8 cellular contexts compared by ENCODE assay signal in the genomic region with DNA sequence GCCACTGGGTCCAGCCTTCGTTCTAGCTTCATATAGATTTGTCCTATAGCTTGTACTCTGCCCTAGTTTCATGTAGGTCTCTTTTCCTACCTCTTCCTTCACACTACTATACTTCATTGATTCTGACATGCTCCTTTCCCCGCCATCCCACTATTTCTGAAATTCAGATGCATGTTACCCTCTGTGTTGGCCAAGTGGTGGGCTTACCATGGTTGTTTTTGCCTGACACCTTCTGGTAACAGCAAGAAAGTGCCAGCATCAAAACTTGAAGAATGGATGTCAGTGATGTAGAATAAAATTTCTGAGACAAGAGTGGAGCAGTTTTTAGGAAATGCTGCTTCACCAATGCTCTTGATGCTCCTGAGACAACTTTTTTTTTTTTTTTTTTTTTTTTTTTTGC. TPM values are rescaled to one million over a fixed set of nuclear protein-coding genes. Genes with fewer than 3 reads are reported as not detected.
DNase-seq lines count a peak whose midpoint lies in the region; ATAC-seq and TF ChIP-seq lines count a peak whose summit lies in the region.
"Had no signal": no experiment of that assay in that cellular context is flagged by ENCODE, and none has a peak within 500 bp of the region (broad histone marks: within the 10 kb centered on the region; RNA-seq: fewer than 3 reads in every experiment).

No MANE protein-coding gene starts in this region.

- WGBS in lung, 2 donors = 77 to 88% methylated on average over 2 of the region's 2 CpGs
- 73% methylated on average over 2 of the region's 2 CpGs for WGBS in prostate gland

- H3K27me3 ChIP-seq in Karpas-422 (ENCODE audit: low read length) (no peaks in the 10 kb centered on the region), lung (ENCODE audit: control insufficient read depth, insufficient read depth) (no peaks in the 10 kb centered on the region), prostate gland (replicated peaks; ENCODE audit: insufficient read depth) (no peaks in the 10 kb centered on the region)

- H3K9me2 ChIP-seq in Karpas-422 (replicated peaks; ENCODE audit: insufficient read depth, low read length) = no peaks in the 10 kb centered on the region

- no peak overlapping the region for H3K9ac ChIP-seq in Karpas-422 (ENCODE audit: low read length)

- H4K20me1 ChIP-seq in Karpas-422 (ENCODE audit: insufficient read depth, low read depth, low read length) = no peaks in the 10 kb centered on the region

- in situ Hi-C loops in astrocyte of the spinal cord (cut with HindIII; ENCODE audit: low sequenced_read_pairs) = no loop called here

- DNase-seq in GDM1 (lab: John Stamatoyannopoulos, UW) (peak; percentile 12), Karpas-422 (peak; percentile 72), astrocyte of the spinal cord (ENCODE audit: low read depth, low spot score) (peak; percentile 21), lung (ENCODE audit: low spot score) (no peak), prostate gland (ENCODE audit: low spot score) (no peak)
- DNase-seq in stimulated activated CD4-positive, alpha-beta T cell treated with anti-CD3 and anti-CD28 coated beads, Interleukin-4, amount 100 ng/mL, for 1 hour = no peak

- TF ChIP-seq CTCF in astrocyte of the spinal cord (IDR thresholded peaks at IDR 0.05; ENCODE audit: low read depth, low read length) (peak; percentile 61), lung (IDR thresholded peaks at IDR 0.05; ENCODE audit: control extremely low read depth, extremely low read depth) (peak; percentile 12), prostate gland (IDR thresholded peaks at IDR 0.05) (peak in 2 of 4 experiments; percentile 23 to 38)

- H3K4me2 ChIP-seq in Karpas-422 (ENCODE audit: low read depth, low read length, poor library complexity, severe bottlenecking) = no peak overlapping the region

- ATAC-seq in lung (ENCODE audit: insufficient read depth, low FRiP score) (no peak), GM21360 (IDR thresholded peaks at IDR 0.05; ENCODE audit: unreplicated experiment) (no peak)

- H3K27ac ChIP-seq in Karpas-422 (ENCODE audit: low read length) (no peak overlapping the region), lung (ENCODE audit: low read depth in 1 of 2, low read length in 1 of 2) (no peak overlapping the region), prostate gland (peak overlapping the region in 1 of 2 donors; percentile 67)

- H3K36me3 ChIP-seq in Karpas-422 (ENCODE audit: insufficient read depth, low read length) = no peaks in the 10 kb centered on the region
- no peaks in the 10 kb centered on the region for H3K36me3 ChIP-seq in lung (ENCODE audit: control insufficient read depth in 2 of 2, insufficient read depth in 2 of 2, low read length in 2 of 2)
- H3K36me3 ChIP-seq in prostate gland = no peaks in the 10 kb centered on the region

- no peaks in the 10 kb centered on the region for H3K79me2 ChIP-seq in Karpas-422 (ENCODE audit: low read length)

- no peaks in the 10 kb centered on the region for H3K9me3 ChIP-seq in Karpas-422 (ENCODE audit: low read length)
- no peaks in the 10 kb centered on the region for H3K9me3 ChIP-seq in lung (ENCODE audit: control insufficient read depth in 2 of 2, insufficient read depth in 1 of 2, low read length in 1 of 2)
- no peaks in the 10 kb centered on the region for H3K9me3 ChIP-seq in prostate gland

- no peak overlapping the region for H3K4me3 ChIP-seq in Karpas-422 (ENCODE audit: low read length)
- no peak overlapping the region for H3K4me3 ChIP-seq in astrocyte of the spinal cord (ENCODE audit: low read depth, low read length)
- H3K4me3 ChIP-seq in lung = no peak overlapping the region
- no peak overlapping the region for H3K4me3 ChIP-seq in prostate gland

- H2AFZ ChIP-seq in Karpas-422 (ENCODE audit: low read length) = no peak overlapping the region

- intact Hi-C loops in prostate gland (cut with DNase I) = no loop called here

- H3K4me1 ChIP-seq in Karpas-422 (ENCODE audit: low read length) (no peaks in the 10 kb centered on the region), lung (ENCODE audit: control insufficient read depth in 2 of 2, insufficient read depth in 2 of 2, low read length in 2 of 2) (no peaks in the 10 kb centered on the region), prostate gland (replicated peaks) (no peaks in the 10 kb centered on the region)

- no peak for TF ChIP-seq POLR2A in prostate gland (IDR thresholded peaks at IDR 0.05)

RNA-seq across cellular contexts. Expression of gene SERINC5, which starts 19.5 kb away (rescaled TPM):
- 2.6 and 4.4 TPM in 2 replicates for total RNA-seq in Karpas-422 (2014; rRNA removed; shearing (Covaris generic); ENCODE audit: low replicate concordance)
- total RNA-seq in lung (10 to 100 TPM; 41.2 to 84.5 TPM), prostate gland (100 to 1,000 TPM; 127 to 205 TPM)
- 1 to 10 TPM; 6.2 to 6.5 TPM for polyA plus RNA-seq in lung

RNA-seq across cellular contexts. Expression of gene SPZ1, which starts 44.5 kb away (rescaled TPM):
- not detected in 2 replicates for total RNA-seq in Karpas-422 (2014; rRNA removed; shearing (Covaris generic); ENCODE audit: low replicate concordance)
- not detected for total RNA-seq in lung
- not detected for polyA plus RNA-seq in lung
- total RNA-seq in prostate gland = not detected
- total RNA-seq: mononuclear cell had no signal

Comparison
In these comparisons a context has a peak if more than half of its experiments do, and no peak if none do; other contexts are left out.
1. DNase-seq: peak in GDM1 (single experiment), Karpas-422 (single experiment) and astrocyte of the spinal cord (single experiment); none in lung (single experiment), prostate gland (single experiment) and stimulated activated CD4-positive, alpha-beta T cell treated with anti-CD3 and anti-CD28 coated beads, Interleukin-4, amount 100 ng/mL, for 1 hour (single experiment).